In the genomic region with DNA sequence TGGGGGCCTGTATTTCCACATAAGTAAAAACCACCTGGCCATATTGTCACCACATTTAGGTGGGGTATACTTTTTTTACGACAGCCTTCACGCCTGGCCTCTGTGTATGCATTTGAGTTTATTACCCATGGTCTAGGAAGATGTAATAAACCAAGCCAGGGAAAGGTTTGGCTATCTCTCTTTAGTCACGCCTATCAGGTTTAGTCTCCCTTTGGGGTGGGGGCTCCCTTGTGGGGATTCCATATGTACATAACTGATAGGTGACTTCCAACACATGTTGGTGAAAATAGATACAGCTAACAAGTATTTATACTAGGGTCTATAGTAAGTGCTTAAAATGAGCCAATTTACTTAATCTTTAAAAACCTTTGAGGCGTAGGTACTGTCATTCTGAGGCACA, we compare ENCODE assay signal across 11 cellular contexts. TPM values are rescaled to one million over a fixed set of nuclear protein-coding genes. Genes with fewer than 3 reads are reported as not detected.
DNase-seq lines count a peak whose midpoint lies in the region; ATAC-seq and TF ChIP-seq lines count a peak whose summit lies in the region.
"Had no signal": no experiment of that assay in that cellular context is flagged by ENCODE, and none has a peak within 500 bp of the region (broad histone marks: within the 10 kb centered on the region; RNA-seq: fewer than 3 reads in every experiment).

No MANE protein-coding gene starts in this region.

- POLR2A ChIA-PET in naive thymus-derived CD4-positive, alpha-beta T cell (lab: Charles Lee) = interaction anchor here (0.6 to 1.0 kb wide), 2 partner anchors 26 to 220 kb away, joined by 3 read pairs; no protein-coding TSS in a partner anchor
- POLR2A ChIA-PET in RWPE1 (lab: Yijun Ruan, JAX; ENCODE audit: low non-redundant PET) = no interaction called here

- DNase-seq in CMK (ENCODE audit: low read depth) (peak; percentile 55), HL-60 (ENCODE audit: low read depth in 1 of 2, low spot score in 1 of 2) (no peak), RWPE1 (ENCODE audit: low spot score) (no peak), ACHN (no peak)
- no peak for DNase-seq in activated T-helper 1 cell treated with anti-CD3 and anti-CD28 coated beads, Interleukin-12 subunit alpha, Interleukin-12 subunit beta, Interleukin-2, Interleukin-4 antibody, amounts not matched to agents 30 ng/mL and 10 ng/mL and 1 ng/mL, durations not matched to agents 14 hours and 24 hours and 36 hours (ENCODE audit: low spot score)
- no peak for DNase-seq in naive thymus-derived CD4-positive, alpha-beta T cell
- DNase-seq: DMS79 treated with DMSO at 0.1 percent for 48 hours, lower lobe of right lung, NCI-H187 treated with DMSO at 0.1 percent for 48 hours, retina had no signal

- H3K9me3 Mint-ChIP-seq in activated T-helper 1 cell treated with anti-CD3 and anti-CD28 coated beads, Interleukin-12 subunit alpha, Interleukin-12 subunit beta, Interleukin-2, Interleukin-4 antibody, amounts not matched to agents 30 ng/mL and 10 ng/mL and 1 ng/mL, durations not matched to agents 14 hours and 24 hours and 36 hours = no peaks in the 10 kb centered on the region
- peaks cover 0 to 2% (median 0%) of the 10 kb centered on the region in 11 donors for H3K9me3 Mint-ChIP-seq in naive thymus-derived CD4-positive, alpha-beta T cell

- peaks cover 83% of the 10 kb centered on the region for H3K4me1 Mint-ChIP-seq in activated T-helper 1 cell treated with anti-CD3 and anti-CD28 coated beads, Interleukin-12 subunit alpha, Interleukin-12 subunit beta, Interleukin-2, Interleukin-4 antibody, amounts not matched to agents 30 ng/mL and 10 ng/mL and 1 ng/mL, durations not matched to agents 14 hours and 24 hours and 36 hours (ENCODE audit: low read depth)
- peaks cover 63 to 84% (median 80%) of the 10 kb centered on the region in 7 donors for H3K4me1 Mint-ChIP-seq in naive thymus-derived CD4-positive, alpha-beta T cell

- H3K4me3 Mint-ChIP-seq in activated T-helper 1 cell treated with anti-CD3 and anti-CD28 coated beads, Interleukin-12 subunit alpha, Interleukin-12 subunit beta, Interleukin-2, Interleukin-4 antibody, amounts not matched to agents 30 ng/mL and 10 ng/mL and 1 ng/mL, durations not matched to agents 14 hours and 24 hours and 36 hours = peak overlapping the region; percentile 44
- H3K4me3 Mint-ChIP-seq in naive thymus-derived CD4-positive, alpha-beta T cell = peak overlapping the region in 9 of 10 donors; percentile 16 to 98 (median 32)

- TF ChIP-seq CTCF in HL-60 (IDR thresholded peaks at IDR 0.05; ENCODE audit: insufficient read depth, low read length) (no peak), RWPE1 (conservative IDR thresholded peaks at IDR 0.05; ENCODE audit: low read depth) (no peak)

- H3K27me3 Mint-ChIP-seq in activated T-helper 1 cell treated with anti-CD3 and anti-CD28 coated beads, Interleukin-12 subunit alpha, Interleukin-12 subunit beta, Interleukin-2, Interleukin-4 antibody, amounts not matched to agents 30 ng/mL and 10 ng/mL and 1 ng/mL, durations not matched to agents 14 hours and 24 hours and 36 hours (ENCODE audit: insufficient read depth) = no peaks in the 10 kb centered on the region
- H3K27me3 Mint-ChIP-seq in naive thymus-derived CD4-positive, alpha-beta T cell = no peaks in the 10 kb centered on the region

- intact Hi-C loops in activated T-helper 1 cell treated with anti-CD3 and anti-CD28 coated beads, Interleukin-12 subunit alpha, Interleukin-12 subunit beta, Interleukin-2, Interleukin-4 antibody, amounts not matched to agents 30 ng/mL and 10 ng/mL and 1 ng/mL, durations not matched to agents 14 hours and 24 hours and 36 hours (cut with micrococcal nuclease) = no loop called here
- intact Hi-C loops in naive thymus-derived CD4-positive, alpha-beta T cell (cut with micrococcal nuclease) = loop anchor here in 1 of 2 donors (10.0 kb wide), 1 partner anchor 1258 kb away; the partner anchor contains the start of gene IPO13

- CTCF ChIA-PET in naive thymus-derived CD4-positive, alpha-beta T cell (lab: Charles Lee) = interaction anchor here (0.7 kb wide), 1 partner anchor 500 kb away, joined by 3 read pairs; no protein-coding TSS in a partner anchor
- CTCF ChIA-PET in RWPE1 (lab: Yijun Ruan, JAX) = interaction anchor here (0.7 kb wide), 1 partner anchor 93 kb away, joined by 3 read pairs; no protein-coding TSS in a partner anchor

- H3K27me3 ChIP-seq in HL-60 (ENCODE audit: insufficient read depth, poor library complexity, severe bottlenecking) = no peaks in the 10 kb centered on the region
- H3K27me3 ChIP-seq in naive thymus-derived CD4-positive, alpha-beta T cell (ENCODE audit: control insufficient read depth in 2 of 2, insufficient read depth in 2 of 2, low read length in 2 of 2) = no peaks in the 10 kb centered on the region

- H3K4me3 ChIP-seq in HL-60 (replicated peaks; ENCODE audit: insufficient read depth, low read length) = peak overlapping the region; percentile 21
- H3K4me3 ChIP-seq in naive thymus-derived CD4-positive, alpha-beta T cell (ENCODE audit: low read length) = no peak overlapping the region
- H3K4me3 ChIP-seq: lower lobe of right lung had no signal

- H3K27ac Mint-ChIP-seq in activated T-helper 1 cell treated with anti-CD3 and anti-CD28 coated beads, Interleukin-12 subunit alpha, Interleukin-12 subunit beta, Interleukin-2, Interleukin-4 antibody, amounts not matched to agents 30 ng/mL and 10 ng/mL and 1 ng/mL, durations not matched to agents 14 hours and 24 hours and 36 hours = no peak overlapping the region
- H3K27ac Mint-ChIP-seq in naive thymus-derived CD4-positive, alpha-beta T cell = peak overlapping the region in 3 of 9 donors; percentile 32 to 79 (median 50)

- in situ Hi-C loops in ACHN (cut with HindIII; ENCODE audit: low pct_ligation_motif_present, low pct_unique_long_range_greater_than_20kb, low sequenced_read_pairs) = no loop called here

- H3K9me3 ChIP-seq in naive thymus-derived CD4-positive, alpha-beta T cell (ENCODE audit: control insufficient read depth in 2 of 3, low read length in 3 of 3) = no peaks in the 10 kb centered on the region
- H3K9me3 ChIP-seq: lower lobe of right lung had no signal

- H3K27ac ChIP-seq in HL-60 (replicated peaks) (no peak overlapping the region), RWPE1 (no peak overlapping the region)
- H3K27ac ChIP-seq in naive thymus-derived CD4-positive, alpha-beta T cell (ENCODE audit: low read depth, low read length) = peak overlapping the region; percentile 8
- H3K27ac ChIP-seq: lower lobe of right lung had no signal

- no peak for ATAC-seq in naive thymus-derived CD4-positive, alpha-beta T cell
- no peak for ATAC-seq in GM19463 (IDR thresholded peaks at IDR 0.05; ENCODE audit: unreplicated experiment)
- ATAC-seq: lower lobe of right lung had no signal

- H3K4me1 ChIP-seq in naive thymus-derived CD4-positive, alpha-beta T cell (ENCODE audit: control insufficient read depth in 2 of 2, insufficient read depth in 2 of 2, low read length in 2 of 2) = peaks cover 61 to 65% of the 10 kb centered on the region in 2 donors

- no peaks in the 10 kb centered on the region for H3K36me3 ChIP-seq in naive thymus-derived CD4-positive, alpha-beta T cell (ENCODE audit: control insufficient read depth in 2 of 3, insufficient read depth in 3 of 3, low read length in 3 of 3)

- H3K36me3 Mint-ChIP-seq in activated T-helper 1 cell treated with anti-CD3 and anti-CD28 coated beads, Interleukin-12 subunit alpha, Interleukin-12 subunit beta, Interleukin-2, Interleukin-4 antibody, amounts not matched to agents 30 ng/mL and 10 ng/mL and 1 ng/mL, durations not matched to agents 14 hours and 24 hours and 36 hours (ENCODE audit: low read depth) = peaks cover 43% of the 10 kb centered on the region
- H3K36me3 Mint-ChIP-seq in naive thymus-derived CD4-positive, alpha-beta T cell = peaks cover 0 to 28% (median 15%) of the 10 kb centered on the region in 5 donors

RNA-seq across cellular contexts. Expression of gene YBX1, which starts 4.2 kb away (rescaled TPM):
- 774 and 780 TPM in 2 replicates for total RNA-seq in activated T-helper 1 cell treated with anti-CD3 and anti-CD28 coated beads, Interleukin-12 subunit alpha, Interleukin-12 subunit beta, Interleukin-2, Interleukin-4 antibody, amounts not matched to agents 30 ng/mL and 10 ng/mL and 1 ng/mL, durations not matched to agents 14 hours and 24 hours and 36 hours
- 100 to 1,000 TPM; 277 to 471 (median 287) TPM for total RNA-seq in naive thymus-derived CD4-positive, alpha-beta T cell
- polyA plus RNA-seq in naive thymus-derived CD4-positive, alpha-beta T cell = 10 to 100 TPM; 66.6 to 71.2 TPM

RNA-seq across cellular contexts. Expression of gene PPIH, which starts 28.2 kb away (rescaled TPM):
- total RNA-seq in activated T-helper 1 cell treated with anti-CD3 and anti-CD28 coated beads, Interleukin-12 subunit alpha, Interleukin-12 subunit beta, Interleukin-2, Interleukin-4 antibody, amounts not matched to agents 30 ng/mL and 10 ng/mL and 1 ng/mL, durations not matched to agents 14 hours and 24 hours and 36 hours = 89.7 and 94.6 TPM in 2 replicates
- 10 to 100 TPM; 28.0 to 76.8 (median 40.7) TPM for total RNA-seq in naive thymus-derived CD4-positive, alpha-beta T cell
- 10 to 100 TPM; 70.1 to 79.7 TPM for polyA plus RNA-seq in naive thymus-derived CD4-positive, alpha-beta T cell

RNA-seq across cellular contexts. Expression of gene CLDN19, which starts 53.6 kb away (rescaled TPM):
- total RNA-seq in activated T-helper 1 cell treated with anti-CD3 and anti-CD28 coated beads, Interleukin-12 subunit alpha, Interleukin-12 subunit beta, Interleukin-2, Interleukin-4 antibody, amounts not matched to agents 30 ng/mL and 10 ng/mL and 1 ng/mL, durations not matched to agents 14 hours and 24 hours and 36 hours = not detected in 2 replicates
- not detected for total RNA-seq in naive thymus-derived CD4-positive, alpha-beta T cell
- not detected for polyA plus RNA-seq in naive thymus-derived CD4-positive, alpha-beta T cell
- total RNA-seq: lower lobe of right lung had no signal
